ENCODE assay signal across 22 cellular contexts in genomic region chr10:26090032-26090431, GRCh38.
"Had no signal": no experiment of that assay in that cellular context is flagged by ENCODE, and none has a peak within 500 bp of the region (broad histone marks: within the 10 kb centered on the region; RNA-seq: fewer than 3 reads in every experiment).

No MANE protein-coding gene starts in this region.

- H3K27me3 ChIP-seq: esophagus squamous epithelium, gastroesophageal sphincter, neural progenitor cell, ovary, stomach, upper lobe of left lung, uterus had no signal

- H3K4me1 ChIP-seq: esophagus squamous epithelium, gastroesophageal sphincter, neural progenitor cell, stomach, upper lobe of left lung, uterus had no signal

- H3K36me3 ChIP-seq: esophagus squamous epithelium, gastroesophageal sphincter, neural progenitor cell, ovary, stomach, upper lobe of left lung, uterus had no signal

- H3K27ac ChIP-seq: esophagus squamous epithelium, gastroesophageal sphincter, neural progenitor cell, ovary, stomach, upper lobe of left lung, uterus had no signal

- H3K9me3 ChIP-seq: esophagus squamous epithelium, gastroesophageal sphincter, ovary, stomach, upper lobe of left lung, uterus had no signal

- ATAC-seq: gastroesophageal sphincter; left ventricle myocardium superior; natural killer cell treated with Interleukin-12 subunit alpha and Interleukin-12 subunit beta and Interleukin-15 and Interleukin-18, amount 100 ng/mL, for 72 hours; right cardiac atrium had no signal

- H3K4me3 ChIP-seq: esophagus squamous epithelium, gastroesophageal sphincter, lung, neural progenitor cell, ovary, stomach, upper lobe of left lung, uterus had no signal

- DNase-seq: dermis blood vessel endothelial cell; esophagus squamous epithelium; foreskin fibroblast; glutamatergic neuron; islet precursor cell; left ventricle myocardium superior; mesenchymal stem cell; midbrain; nucleus accumbens; ovary; right cardiac atrium; small intestine; stimulated activated CD4-positive, alpha-beta T cell treated with anti-CD3 and anti-CD28 coated beads, Interleukin-12 subunit alpha, Interleukin-12 subunit beta, amount 100 ng/mL, for 4 hours; stimulated activated naive CD4-positive, alpha-beta T cell; stomach; substantia nigra; upper lobe of left lung; uterus had no signal
